10 cellular contexts compared by ENCODE assay signal in genomic region chr7:39855325-39855674, GRCh38.
DNase-seq lines count a peak whose midpoint lies in the region; ATAC-seq and TF ChIP-seq lines count a peak whose summit lies in the region.
"Had no signal": no experiment of that assay in that cellular context is flagged by ENCODE, and none has a peak within 500 bp of the region (broad histone marks: within the 10 kb centered on the region; RNA-seq: fewer than 3 reads in every experiment).

No MANE protein-coding gene starts in this region.

- no peaks in the 10 kb centered on the region for H3K36me3 ChIP-seq in left ventricle myocardium inferior
- H3K36me3 ChIP-seq in upper lobe of right lung, result no peaks in the 10 kb centered on the region

- H3K27ac ChIP-seq in left ventricle myocardium inferior (replicated peaks) (no peak overlapping the region), upper lobe of right lung (no peak overlapping the region)

- H3K27me3 Mint-ChIP-seq in activated T-helper 17 cell treated with anti-CD3 and anti-CD28 coated beads, Interleukin-2, amount 50 U/mL, for 72 hours, result peaks cover 26% of the 10 kb centered on the region
- H3K27me3 Mint-ChIP-seq in memory B cell, result peaks cover 5% of the 10 kb centered on the region

- TF ChIP-seq CTCF in left ventricle myocardium inferior (IDR thresholded peaks at IDR 0.05; ENCODE audit: borderline replicate concordance) (no peak), upper lobe of right lung (IDR thresholded peaks at IDR 0.05) (no peak)

- H3K27ac Mint-ChIP-seq in activated T-helper 17 cell treated with anti-CD3 and anti-CD28 coated beads, Interleukin-2, amount 50 U/mL, for 72 hours, result peak overlapping the region; percentile 11
- H3K27ac Mint-ChIP-seq in memory B cell, result no peak overlapping the region
- H3K27ac Mint-ChIP-seq: endodermal cell had no signal

- H3K9me3 ChIP-seq in left ventricle myocardium inferior (replicated peaks) (no peaks in the 10 kb centered on the region), upper lobe of right lung (no peaks in the 10 kb centered on the region)

- peak overlapping the region; percentile 60 for H3K4me3 ChIP-seq in left ventricle myocardium inferior
- peak overlapping the region; percentile 33 for H3K4me3 ChIP-seq in upper lobe of right lung

- no peaks in the 10 kb centered on the region for H3K9me3 Mint-ChIP-seq in activated T-helper 17 cell treated with anti-CD3 and anti-CD28 coated beads, Interleukin-2, amount 50 U/mL, for 72 hours
- no peaks in the 10 kb centered on the region for H3K9me3 Mint-ChIP-seq in memory B cell
- H3K9me3 Mint-ChIP-seq: endodermal cell had no signal

- peaks cover 10% of the 10 kb centered on the region for H3K27me3 ChIP-seq in left ventricle myocardium inferior (ENCODE audit: low read depth)
- peaks cover 7% of the 10 kb centered on the region for H3K27me3 ChIP-seq in upper lobe of right lung

- peaks cover 5% of the 10 kb centered on the region for H3K4me1 Mint-ChIP-seq in activated T-helper 17 cell treated with anti-CD3 and anti-CD28 coated beads, Interleukin-2, amount 50 U/mL, for 72 hours
- H3K4me1 Mint-ChIP-seq in memory B cell, result peaks cover 5% of the 10 kb centered on the region
- H3K4me1 Mint-ChIP-seq: endodermal cell had no signal

- no peaks in the 10 kb centered on the region for H3K36me3 Mint-ChIP-seq in activated T-helper 17 cell treated with anti-CD3 and anti-CD28 coated beads, Interleukin-2, amount 50 U/mL, for 72 hours (ENCODE audit: low read depth)
- no peaks in the 10 kb centered on the region for H3K36me3 Mint-ChIP-seq in memory B cell

- peak overlapping the region; percentile 75 for H3K4me3 Mint-ChIP-seq in activated T-helper 17 cell treated with anti-CD3 and anti-CD28 coated beads, Interleukin-2, amount 50 U/mL, for 72 hours
- peak overlapping the region; percentile 78 for H3K4me3 Mint-ChIP-seq in memory B cell
- H3K4me3 Mint-ChIP-seq: endodermal cell had no signal

- intact Hi-C loops in left ventricle myocardium inferior (cut with micrococcal nuclease), result no loop called here
- intact Hi-C loops in cardiac septum (cut with DNase I), result no loop called here
- intact Hi-C loops in upper lobe of right lung (cut with DNase I), result no loop called here

- no peak for ATAC-seq in activated T-helper 17 cell treated with anti-CD3 and anti-CD28 coated beads, Interleukin-2, amount 50 U/mL, for 72 hours (replicated peaks)
- ATAC-seq in memory B cell (ENCODE audit: low read depth) (no peak), upper lobe of right lung (no peak), GM19324 (IDR thresholded peaks at IDR 0.05; ENCODE audit: low FRiP score, unreplicated experiment) (no peak), HG03196 (IDR thresholded peaks at IDR 0.05; ENCODE audit: unreplicated experiment) (no peak)

- H3K4me1 ChIP-seq in left ventricle myocardium inferior, result peaks cover 3% of the 10 kb centered on the region
- H3K4me1 ChIP-seq in upper lobe of right lung, result no peaks in the 10 kb centered on the region

- DNase-seq in left ventricle myocardium inferior (no peak), cardiac septum (ENCODE audit: low spot score) (no peak), memory B cell (ENCODE audit: low spot score in 2 of 2) (no peak), upper lobe of right lung (no peak)
- DNase-seq in activated CD8-positive, alpha-beta memory T cell treated with anti-CD3 and anti-CD28 coated beads, Interleukin-2, amount 50 U/mL, for 48 hours, result no peak
- DNase-seq: COR-L47, endodermal cell had no signal
